In the genomic region with DNA sequence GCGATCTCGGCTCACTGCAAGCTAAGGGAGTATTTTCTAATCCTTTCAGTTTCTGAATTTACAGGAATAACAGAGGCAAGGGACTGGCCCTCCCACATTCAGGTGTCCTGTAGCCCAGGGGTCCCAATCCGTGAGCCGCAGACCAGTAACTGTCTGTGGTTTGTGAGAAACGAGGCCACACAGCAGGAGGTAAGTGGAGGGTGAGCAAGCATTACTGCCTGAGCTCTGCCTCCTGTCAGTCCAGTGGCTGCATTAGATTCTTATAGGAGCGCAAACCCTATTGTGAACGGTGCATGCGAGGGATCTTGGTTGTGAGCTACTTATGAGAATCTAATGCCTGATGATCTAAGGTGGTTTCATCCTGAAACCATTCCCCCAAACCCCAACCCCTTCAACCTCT, we compare ENCODE assay signal across 16 cellular contexts.
"Had no signal": no experiment of that assay in that cellular context is flagged by ENCODE, and none has a peak within 500 bp of the region (broad histone marks: within the 10 kb centered on the region; RNA-seq: fewer than 3 reads in every experiment).

No MANE protein-coding gene starts in this region.

- H3K4me3 Mint-ChIP-seq: activated CD4-positive, alpha-beta memory T cell treated with anti-CD3 and anti-CD28 coated beads for 36 hours; activated CD4-positive, alpha-beta T cell treated with anti-CD3 and anti-CD28 coated beads for 36 hours; activated CD8-positive, alpha-beta memory T cell treated with anti-CD3 and anti-CD28 coated beads, Interleukin-2, amount 10 ng/mL, durations not matched to agents 7 days and 5 days; activated naive CD4-positive, alpha-beta T cell treated with anti-CD3 and anti-CD28 coated beads, Interleukin-2, amount 10 ng/mL, durations not matched to agents 7 days and 5 days; stimulated activated memory B cell treated with anti-CD40 and anti-IgM and Interleukin-4, amounts not matched to agents 10 μg/mL and 1 μg/mL and 100 μg/mL, for 72 hours had no signal

- H3K9me3 Mint-ChIP-seq: activated naive CD4-positive, alpha-beta T cell treated with anti-CD3 and anti-CD28 coated beads, Interleukin-2, amount 10 ng/mL, durations not matched to agents 7 days and 5 days; stimulated activated memory B cell treated with anti-CD40 and anti-IgM and Interleukin-4, amounts not matched to agents 10 μg/mL and 1 μg/mL and 100 μg/mL, for 72 hours had no signal

- H3K36me3 Mint-ChIP-seq: activated CD8-positive, alpha-beta memory T cell treated with anti-CD3 and anti-CD28 coated beads, Interleukin-2, amount 10 ng/mL, durations not matched to agents 7 days and 5 days; activated naive CD4-positive, alpha-beta T cell treated with anti-CD3 and anti-CD28 coated beads, Interleukin-2, amount 10 ng/mL, durations not matched to agents 7 days and 5 days; stimulated activated memory B cell treated with anti-CD40 and anti-IgM and Interleukin-4, amounts not matched to agents 10 μg/mL and 1 μg/mL and 100 μg/mL, for 72 hours had no signal

- H3K27ac Mint-ChIP-seq: activated CD8-positive, alpha-beta memory T cell treated with anti-CD3 and anti-CD28 coated beads, Interleukin-2, amount 10 ng/mL, durations not matched to agents 7 days and 5 days; activated naive CD4-positive, alpha-beta T cell treated with anti-CD3 and anti-CD28 coated beads, Interleukin-2, amount 10 ng/mL, durations not matched to agents 7 days and 5 days; stimulated activated memory B cell treated with anti-CD40 and anti-IgM and Interleukin-4, amounts not matched to agents 10 μg/mL and 1 μg/mL and 100 μg/mL, for 72 hours had no signal

- DNase-seq: activated CD8-positive, alpha-beta memory T cell treated with anti-CD3 and anti-CD28 coated beads, Interleukin-2, amount 10 ng/mL, durations not matched to agents 7 days and 5 days; activated naive CD4-positive, alpha-beta T cell treated with anti-CD3 and anti-CD28 coated beads, Interleukin-2, amount 10 ng/mL, durations not matched to agents 7 days and 5 days; activated T-cell treated with anti-CD3 and anti-CD28 coated beads, Interleukin-2, amount 50 U/mL, for 1 hour; left colon; lower lobe of right lung; midbrain; ovary; sigmoid colon; stimulated activated CD4-positive, alpha-beta T cell treated with anti-CD3 and anti-CD28 coated beads, Interleukin-12 subunit alpha, Interleukin-12 subunit beta, amount 100 ng/mL, for 4 hours; T-helper 9 cell; tibial artery; WERI-Rb-1 had no signal

- ATAC-seq: esophagus mucosa; left colon; lower lobe of right lung; stimulated activated memory B cell treated with anti-CD40 and anti-IgM and Interleukin-4, amounts not matched to agents 10 μg/mL and 1 μg/mL and 100 μg/mL, for 72 hours had no signal
